In genomic region chr1:61842863-61843514, GRCh38 we compare ENCODE assay signal across 1 cellular context.
TF ChIP-seq lines count a peak whose summit lies in the region.

No MANE protein-coding gene starts in this region.

TF ChIP-seq in HCT116, 20 proteins besides CTCF, POLR2A, EP300 and RAD21 (continued from another document):
- TF ChIP-seq ATF3 (IDR thresholded peaks at IDR 0.05) (no peak), EZH2phosphoT487 (IDR thresholded peaks at IDR 0.05; ENCODE audit: borderline replicate concordance) (no peak), ZNF274 (IDR thresholded peaks at IDR 0.05; ENCODE audit: low read depth, low read length) (no peak), FOSL1 (IDR thresholded peaks at IDR 0.05; ENCODE audit: low read depth) (no peak), ZBTB33 (IDR thresholded peaks at IDR 0.05; ENCODE audit: extremely low read depth, insufficient replicate concordance, low read length) (no peak), SP1 (IDR thresholded peaks at IDR 0.05; ENCODE audit: low read depth) (no peak)
TF ChIP-seq in HCT116: peak in this region for 0.
